14 cellular contexts compared by ENCODE assay signal in genomic region chr11:61714316-61714715, GRCh38. TPM values are rescaled to one million over a fixed set of nuclear protein-coding genes. Genes with fewer than 3 reads are reported as not detected.
A peak's percentile ranks its signal among the peaks of the same experiment; 100 is the strongest.
DNase-seq lines count a peak whose midpoint lies in the region; ATAC-seq, FAIRE-seq and TF ChIP-seq lines count a peak whose summit lies in the region.
"Had no signal": no experiment of that assay in that cellular context is flagged by ENCODE, and none has a peak within 500 bp of the region (broad histone marks: within the 10 kb centered on the region; RNA-seq: fewer than 3 reads in every experiment).

No MANE protein-coding gene starts in this region.

- H3K36me3 Mint-ChIP-seq in neural crest cell (ENCODE audit: low read depth): no peaks in the 10 kb centered on the region
- no peaks in the 10 kb centered on the region for H3K36me3 Mint-ChIP-seq in GM23338 (ENCODE audit: low read depth)
- H3K36me3 Mint-ChIP-seq: CD4-positive, CD25-positive, alpha-beta regulatory T cell had no signal

- TF ChIP-seq EP300 in K562 (IDR thresholded peaks at IDR 0.05; ENCODE audit: low read length): no peak

- in situ Hi-C loops in K562 (cut with MboI): no loop called here

- H3K4me3 ChIP-seq in BLaER1 treated with 17β-estradiol and CSF1 and Interleukin-3, amounts not matched to agents 10 nM and 100 nM: no peak overlapping the region
- no peak overlapping the region for H3K4me3 ChIP-seq in HEK293 (ENCODE audit: low read depth, low read length)
- H3K4me3 ChIP-seq in K562: no peak overlapping the region
- H3K4me3 ChIP-seq in testis: no peak overlapping the region
- H3K4me3 ChIP-seq in PC-3 (ENCODE audit: low read length): no peak overlapping the region
- H3K4me3 ChIP-seq in GM23338: no peak overlapping the region
- H3K4me3 ChIP-seq: A549, GM23248 had no signal

- no peaks in the 10 kb centered on the region for H3K36me3 ChIP-seq in BLaER1 treated with 17β-estradiol and CSF1 and Interleukin-3, amounts not matched to agents 10 nM and 100 nM
- no peaks in the 10 kb centered on the region for H3K36me3 ChIP-seq in HEK293 (ENCODE audit: control insufficient read depth in 2 of 2, insufficient read depth in 1 of 2, low read length in 2 of 2)
- no peaks in the 10 kb centered on the region for H3K36me3 ChIP-seq in K562 (ENCODE audit: control insufficient read depth, insufficient read depth, low read length)
- H3K36me3 ChIP-seq in testis (ENCODE audit: low read depth, missing control alignments): no peaks in the 10 kb centered on the region
- no peaks in the 10 kb centered on the region for H3K36me3 ChIP-seq in PC-3 (ENCODE audit: low read depth, low read length)
- H3K36me3 ChIP-seq in GM23338 (ENCODE audit: insufficient read depth): no peaks in the 10 kb centered on the region

- H3K27me3 ChIP-seq in BLaER1 treated with 17β-estradiol and CSF1 and Interleukin-3, amounts not matched to agents 10 nM and 100 nM: no peaks in the 10 kb centered on the region
- H3K27me3 ChIP-seq in K562 (ENCODE audit: control insufficient read depth in 2 of 2, insufficient read depth in 2 of 2, low read length in 2 of 2) (peaks cover 16 to 73% of the 10 kb centered on the region in 2 experiments; a peak in 4 of 5 replicates), testis (no peaks in the 10 kb centered on the region), PC-3 (ENCODE audit: low read length) (no peaks in the 10 kb centered on the region), GM23338 (ENCODE audit: insufficient read depth) (no peaks in the 10 kb centered on the region)

- no peaks in the 10 kb centered on the region for H3K9me2 ChIP-seq in PC-3 (replicated peaks; ENCODE audit: low read length)
- H3K9me2 ChIP-seq in GM23338 (ENCODE audit: insufficient read depth): no peaks in the 10 kb centered on the region

- ATAC-seq in K562 (no peak), PC-3 (no peak), GM23338 (no peak)
- ATAC-seq: A549 had no signal

- 0% methylated on average over 6 of the region's 6 CpGs for WGBS in K562 (ENCODE audit: insufficient coverage, low coverage, missing lambda C conversion rate)
- 78 to 88% methylated on average over 6 of the region's 6 CpGs for WGBS in testis, 2 donors

- intact Hi-C loops in K562 (cut with micrococcal nuclease) (no loop called here), testis (cut with DNase I; ENCODE audit: low total_unique reads) (no loop called here), PC-3 (cut with micrococcal nuclease) (no loop called here)

- no peak overlapping the region for H3K27ac ChIP-seq in BLaER1 treated with 17β-estradiol and CSF1 and Interleukin-3, amounts not matched to agents 10 nM and 100 nM
- no peak overlapping the region for H3K27ac ChIP-seq in HEK293 (ENCODE audit: extremely low read depth, low read depth, low read length)
- no peak overlapping the region for H3K27ac ChIP-seq in K562 (ENCODE audit: extremely low read depth, low read depth, low read length)
- no peak overlapping the region for H3K27ac ChIP-seq in testis
- H3K27ac ChIP-seq in PC-3 (ENCODE audit: low read length): no peak overlapping the region
- H3K27ac ChIP-seq in GM23338 (ENCODE audit: low read depth): no peak overlapping the region
- H3K27ac ChIP-seq: A549, GM23248 had no signal

- POLR2A ChIA-PET in HEK293 (lab: Yijun Ruan, JAX): no interaction called here
- POLR2A ChIA-PET in K562 (lab: Yijun Ruan, JAX): interaction anchor here (0.7 to 1.4 kb wide), 2 partner anchors 19 to 601 kb away, joined by 3 read pairs; no protein-coding TSS in a partner anchor
- POLR2A ChIA-PET in PC-3 (lab: Charles Lee; ENCODE audit: unreplicated experiment): no interaction called here

- H3K4me2 ChIP-seq in BLaER1 treated with 17β-estradiol and CSF1 and Interleukin-3, amounts not matched to agents 10 nM and 100 nM: peak overlapping the region; percentile 24 to 98 (median 49)
- no peak overlapping the region for H3K4me2 ChIP-seq in K562 (ENCODE audit: insufficient read depth, low read length)
- H3K4me2 ChIP-seq in PC-3 (ENCODE audit: low read length): no peak overlapping the region
- no peak overlapping the region for H3K4me2 ChIP-seq in GM23338
- H3K4me2 ChIP-seq: A549 had no signal

- H4K20me1 ChIP-seq in BLaER1 treated with 17β-estradiol and CSF1 and Interleukin-3, amounts not matched to agents 10 nM and 100 nM: peaks cover 0 to 71% (median 0%) of the 10 kb centered on the region in 11 experiments; a peak in 6 of 22 replicates
- H4K20me1 ChIP-seq in K562 (replicated peaks; ENCODE audit: control insufficient read depth, insufficient read depth, low read length): peaks cover 8% of the 10 kb centered on the region; the same call in 1 of the 2 replicates
- H4K20me1 ChIP-seq in PC-3 (ENCODE audit: low read length): 0 out of 2 replicates have a peak, but pooled peaks cover 3% of the 10 kb centered on the region
- no peaks in the 10 kb centered on the region for H4K20me1 ChIP-seq in GM23338 (replicated peaks; ENCODE audit: insufficient read depth)

- BruUV-seq in K562 (replicated peaks; lab: Mats Ljungman, UMichigan) (no TSS peak), PC-3 (replicated peaks; lab: Mats Ljungman, UMichigan) (no TSS peak)

- H3K27me3 Mint-ChIP-seq in neural crest cell (ENCODE audit: low read depth): no peaks in the 10 kb centered on the region
- H3K27me3 Mint-ChIP-seq in GM23338 (ENCODE audit: insufficient read depth, low read depth, poor library complexity): peaks cover 15% of the 10 kb centered on the region
- H3K27me3 Mint-ChIP-seq: CD4-positive, CD25-positive, alpha-beta regulatory T cell had no signal

- no peak overlapping the region for H2AFZ ChIP-seq in K562 (ENCODE audit: low read depth, low read length)
- no peak overlapping the region for H2AFZ ChIP-seq in PC-3 (ENCODE audit: low read length)
- no peak overlapping the region for H2AFZ ChIP-seq in GM23338
- H2AFZ ChIP-seq: GM23248 had no signal

- H3K9me1 ChIP-seq in K562 (ENCODE audit: control insufficient read depth, insufficient read depth, low read length): no peaks in the 10 kb centered on the region

- H3F3A ChIP-seq in PC-3 (ENCODE audit: low read length, unreplicated experiment): no peaks in the 10 kb centered on the region
- 0 out of 2 replicates have a peak, but pooled peaks cover 4% of the 10 kb centered on the region for H3F3A ChIP-seq in GM23338 (replicated peaks; ENCODE audit: low read depth)

- peaks cover 79 to 97% (median 90%) of the 10 kb centered on the region in 10 experiments for H3K4me1 ChIP-seq in BLaER1 treated with 17β-estradiol and CSF1 and Interleukin-3, amounts not matched to agents 10 nM and 100 nM
- H3K4me1 ChIP-seq in HEK293 (ENCODE audit: control insufficient read depth, insufficient read depth, low read length) (no peaks in the 10 kb centered on the region; the same call in 1 of the 2 replicates), K562 (replicated peaks in 1 of 2; ENCODE audit: control insufficient read depth in 2 of 2, insufficient read depth in 2 of 2, low read length in 2 of 2) (peaks cover 0 to 20% of the 10 kb centered on the region in 2 experiments; a peak in 3 of 5 replicates), testis (peaks cover 13% of the 10 kb centered on the region), PC-3 (ENCODE audit: insufficient read depth, low read length) (no peaks in the 10 kb centered on the region), GM23338 (ENCODE audit: insufficient read depth) (peaks cover 22% of the 10 kb centered on the region; the same call in 1 of the 2 replicates)

- H3K79me2 ChIP-seq in K562 (ENCODE audit: control insufficient read depth, insufficient read depth, low read length): no peaks in the 10 kb centered on the region
- H3K79me2 ChIP-seq in PC-3 (ENCODE audit: low read length): peaks cover 10% of the 10 kb centered on the region; the same call in 1 of the 2 replicates
- H3K79me2 ChIP-seq in GM23338 (replicated peaks; ENCODE audit: insufficient read depth): no peaks in the 10 kb centered on the region

- H3K27ac Mint-ChIP-seq in neural crest cell (ENCODE audit: unreplicated experiment): peak overlapping the region; percentile 8
- H3K27ac Mint-ChIP-seq in GM23338: no peak overlapping the region
- H3K27ac Mint-ChIP-seq: CD4-positive, CD25-positive, alpha-beta regulatory T cell had no signal

- DNase-seq in K562 (ENCODE audit: extremely low read depth in 1 of 4, low spot score in 3 of 4) (no peak), neural crest cell (ENCODE audit: low read depth, low spot score) (no peak), testis (no peak), PC-3 (no peak), GM23338 (ENCODE audit: low spot score) (no peak)
- DNase-seq: Calu3; CD4-positive, CD25-positive, alpha-beta regulatory T cell; DMS 273 treated with DMSO at 0.1 percent for 48 hours; GM23248; H9 had no signal

- CTCF ChIA-PET in HEK293 (lab: Yijun Ruan, JAX) (interaction anchor here (0.9 to 1.6 kb wide), 2 partner anchors 20 to 74 kb away, joined by 3 to 4 read pairs; no protein-coding TSS in a partner anchor), K562 (lab: Yijun Ruan, JAX; ENCODE audit: low intra/inter-chr PET ratio) (no interaction called here), PC-3 (lab: Charles Lee) (no interaction called here)

- H3K9me3 ChIP-seq in BLaER1 treated with 17β-estradiol and CSF1 and Interleukin-3, amounts not matched to agents 10 nM and 100 nM (replicated peaks in 1 of 11): no peaks in the 10 kb centered on the region
- H3K9me3 ChIP-seq in HEK293 (ENCODE audit: control insufficient read depth, insufficient read depth, low read depth, low read length): no peaks in the 10 kb centered on the region
- H3K9me3 ChIP-seq in K562 (replicated peaks; ENCODE audit: control insufficient read depth, insufficient read depth, low read depth, low read length): no peaks in the 10 kb centered on the region
- no peaks in the 10 kb centered on the region for H3K9me3 ChIP-seq in testis
- no peaks in the 10 kb centered on the region for H3K9me3 ChIP-seq in PC-3 (ENCODE audit: low read length)
- H3K9me3 ChIP-seq: A549 had no signal

- peak overlapping the region in 1 of 11 experiments; percentile 2; a peak in 1 of 22 replicates for H3K9ac ChIP-seq in BLaER1 treated with 17β-estradiol and CSF1 and Interleukin-3, amounts not matched to agents 10 nM and 100 nM
- no peak overlapping the region for H3K9ac ChIP-seq in K562 (ENCODE audit: insufficient read depth in 1 of 2, low read depth in 2 of 2, low read length in 2 of 2)
- H3K9ac ChIP-seq in PC-3 (ENCODE audit: low read length): no peak overlapping the region
- H3K9ac ChIP-seq: GM23248 had no signal

- H3K4me1 Mint-ChIP-seq in neural crest cell (peaks cover 82% of the 10 kb centered on the region), GM23338 (peaks cover 55% of the 10 kb centered on the region)
- H3K4me1 Mint-ChIP-seq: CD4-positive, CD25-positive, alpha-beta regulatory T cell had no signal

- TF ChIP-seq CTCF in HEK293 (tag by site-specific recombination; IDR thresholded peaks at IDR 0.05) (no peak), K562 (IDR thresholded peaks at IDR 0.05 in 2 of 3, conservative IDR thresholded peaks at IDR 0.05 in 1 of 3; ENCODE audit: insufficient read depth in 2 of 3, low read depth in 1 of 3, low read length in 3 of 3) (no peak), neural crest cell (conservative IDR thresholded peaks at IDR 0.05) (no peak), testis (IDR thresholded peaks at IDR 0.05) (no peak), PC-3 (conservative IDR thresholded peaks at IDR 0.05; ENCODE audit: low read depth, low read length) (no peak), GM23338 (conservative IDR thresholded peaks at IDR 0.05; ENCODE audit: low read depth in 2 of 2) (no peak)

- no peak for TF ChIP-seq POLR2A in K562 (conservative IDR thresholded peaks at IDR 0.05)
- no peak for TF ChIP-seq POLR2A in testis (IDR thresholded peaks at IDR 0.05)

- no peak for TF ChIP-seq RAD21 in K562 (CRISPR knock-in tag; conservative IDR thresholded peaks at IDR 0.05 in 1 of 2, IDR thresholded peaks at IDR 0.05 in 1 of 2)

- no peaks in the 10 kb centered on the region for H3K9me3 Mint-ChIP-seq in neural crest cell
- H3K9me3 Mint-ChIP-seq in GM23338: no peaks in the 10 kb centered on the region
- H3K9me3 Mint-ChIP-seq: CD4-positive, CD25-positive, alpha-beta regulatory T cell; H9 had no signal

- peak overlapping the region; percentile 4 for H3K4me3 Mint-ChIP-seq in neural crest cell
- no peak overlapping the region for H3K4me3 Mint-ChIP-seq in GM23338
- H3K4me3 Mint-ChIP-seq: CD4-positive, CD25-positive, alpha-beta regulatory T cell had no signal

- peak; percentile 11 for FAIRE-seq in K562 (lab: Jason Lieb, UNC)
- FAIRE-seq: A549, GM18507 had no signal

RNA-seq across cellular contexts. Expression of gene DAGLA, which starts 34.1 kb away (rescaled TPM):
- total RNA-seq in K562 (2011; cell fraction: chromatin; rRNA removed; ENCODE audit: low replicate concordance): 0.16 and 1.5 TPM in 2 replicates
- total RNA-seq in K562 (2011; cell fraction: nucleolus; rRNA removed): 0.66 and 0.67 TPM in 2 replicates
- 0.22 and 0.84 TPM in 2 replicates for total RNA-seq in K562 (2011; cell fraction: nucleoplasm; rRNA removed)
- 0.08 TPM in 1 of 2 replicates, not detected in the other for total RNA-seq in K562 (2014; rRNA removed)
- total RNA-seq in K562 (2014; rRNA removed; fragmentation: Illumina TruSeq; extraction: Trizol): not detected in 2 replicates
- total RNA-seq in K562 (2015; rRNA removed; fragmentation: Illumina TruSeq; extraction: Trizol): 0.04 TPM in 2 replicates
- total RNA-seq in K562 (2021): 0.13 and 0.16 TPM in 2 replicates
- polyA plus RNA-seq in K562 (2011; rRNA removed): 0.07 TPM in 2 replicates
- 0.09 and 0.22 TPM in 2 replicates for polyA plus RNA-seq in K562 (2011; cell fraction: cytosol; rRNA removed)
- 0.18 and 0.51 TPM in 2 replicates for polyA plus RNA-seq in K562 (2011; cell fraction: nucleus; rRNA removed)
- polyA plus RNA-seq in K562 (2012): 0.09 and 0.14 TPM in 2 replicates
- polyA plus RNA-seq in K562 (2014; fragmentation: Illumina TruSeq; extraction: Trizol): 0.04 and 0.11 TPM in 2 replicates
- polyA plus RNA-seq in K562 (2014; fragmentation: Nextera tagmentation; extraction: Ambion mirVana): not detected
- polyA plus RNA-seq in K562 (2014; rRNA removed): 0.03 and 0.07 TPM in 2 replicates
- polyA minus RNA-seq in K562 (2011; rRNA and poly(A)+ RNA removed): 0.06 and 0.21 TPM in 2 replicates
- 0.18 and 0.29 TPM in 2 replicates for polyA minus RNA-seq in K562 (2011; cell fraction: cytosol; rRNA and poly(A)+ RNA removed)
- 0.22 and 0.67 TPM in 2 replicates for polyA minus RNA-seq in K562 (2011; cell fraction: nucleus; rRNA and poly(A)+ RNA removed)
- 19.7 and 21.0 TPM in 2 replicates for total RNA-seq in neural crest cell
- total RNA-seq in testis: 1 to 10 TPM; 7.1 to 8.3 TPM
- 5.1 TPM for polyA plus RNA-seq in testis (ENCODE audit: insufficient read depth, low read depth, low replicate concordance)
- 8.6 and 12.2 TPM in 2 replicates for total RNA-seq in PC-3 (2014; rRNA removed)
- total RNA-seq in GM23338 (2014; rRNA removed; shearing (Covaris generic)): 1.3 and 2.5 TPM in 2 replicates
- polyA plus RNA-seq in GM23338 (2016; fragmentation: Nextera tagmentation; extraction: Ambion mirVana): 0.52 and 0.55 TPM in 2 replicates

RNA-seq across cellular contexts. Expression of gene MYRF, which starts 38.1 kb away (rescaled TPM):
- total RNA-seq in K562 (2011; cell fraction: chromatin; rRNA removed; ENCODE audit: low replicate concordance): 95.5 and 239 TPM in 2 replicates
- total RNA-seq in K562 (2011; cell fraction: nucleolus; rRNA removed): 109 and 132 TPM in 2 replicates
- 92.2 and 107 TPM in 2 replicates for total RNA-seq in K562 (2011; cell fraction: nucleoplasm; rRNA removed)
- total RNA-seq in K562 (2014; rRNA removed) (7.1 and 11.0 TPM in 2 replicates), K562 (2014; rRNA removed; fragmentation: Illumina TruSeq; extraction: Trizol) (2.6 and 3.3 TPM in 2 replicates), K562 (2015; rRNA removed; fragmentation: Illumina TruSeq; extraction: Trizol) (4.0 and 4.1 TPM in 2 replicates), K562 (2021) (21.4 and 25.8 TPM in 2 replicates), neural crest cell (3.5 and 3.9 TPM in 2 replicates), testis (10 to 100 TPM in 1 of 2 donors, 1 to 10 TPM in 1; 9.2 to 10.7 TPM), PC-3 (2014; rRNA removed) (5.1 and 7.0 TPM in 2 replicates)
- polyA plus RNA-seq in K562 (2011; rRNA removed) (10.4 and 16.6 TPM in 2 replicates), K562 (2014; fragmentation: Illumina TruSeq; extraction: Trizol) (14.7 and 17.8 TPM in 2 replicates), K562 (2014; fragmentation: Nextera tagmentation; extraction: Ambion mirVana) (1 to 10 TPM; 2.3 TPM), K562 (2014; rRNA removed) (15.6 and 17.4 TPM in 2 replicates), testis (ENCODE audit: insufficient read depth, low read depth, low replicate concordance) (15.2 TPM), GM23338 (2016; fragmentation: Nextera tagmentation; extraction: Ambion mirVana) (1.9 and 2.2 TPM in 2 replicates)
- polyA plus RNA-seq in K562 (2011; cell fraction: cytosol; rRNA removed): 13.6 and 26.3 TPM in 2 replicates
- polyA plus RNA-seq in K562 (2011; cell fraction: nucleus; rRNA removed): 104 and 152 TPM in 2 replicates
- 14.8 and 25.8 TPM in 2 replicates for polyA plus RNA-seq in K562 (2012)
- polyA minus RNA-seq in K562 (2011; rRNA and poly(A)+ RNA removed): 6.8 and 8.5 TPM in 2 replicates
- polyA minus RNA-seq in K562 (2011; cell fraction: cytosol; rRNA and poly(A)+ RNA removed): 22.7 and 23.9 TPM in 2 replicates
- polyA minus RNA-seq in K562 (2011; cell fraction: nucleus; rRNA and poly(A)+ RNA removed): 32.4 and 34.1 TPM in 2 replicates
- 5.0 and 5.5 TPM in 2 replicates for total RNA-seq in GM23338 (2014; rRNA removed; shearing (Covaris generic))
- total RNA-seq: GM23248 had no signal

Comparison
In these comparisons a context has a peak if more than half of its experiments do, and no peak if none do; other contexts are left out.
1. H3K4me2 ChIP-seq: peak in BLaER1 treated with 17β-estradiol and CSF1 and Interleukin-3, amounts not matched to agents 10 nM and 100 nM (11 of 11); none in K562 (single experiment), PC-3 (single experiment) and GM23338 (single experiment).